Comparison of ENCODE assay signal across 8 cellular contexts in genomic region chr2:11688222-11689069, GRCh38. TPM values are rescaled to one million over a fixed set of nuclear protein-coding genes. Genes with fewer than 3 reads are reported as not detected.
DNase-seq lines count a peak whose midpoint lies in the region; ATAC-seq and TF ChIP-seq lines count a peak whose summit lies in the region.

No MANE protein-coding gene starts in this region.

- intact Hi-C loops in CD14-positive monocyte (cut with micrococcal nuclease) = loop anchor here (2.0 to 5.0 kb wide), 3 partner anchors 89 to 221 kb away; partner anchors contain the start of gene E2F6 (in 1 of the 2)

- ATAC-seq in GM19452 (IDR thresholded peaks at IDR 0.05; ENCODE audit: unreplicated experiment) = peak; percentile 68

- H3K9me3 Mint-ChIP-seq in CD14-positive monocyte = peaks cover 0 to 4% (median 0%) of the 10 kb centered on the region in 7 donors
- no peaks in the 10 kb centered on the region for H3K9me3 Mint-ChIP-seq in nephron progenitor cell

- H3K27me3 Mint-ChIP-seq in CD14-positive monocyte (ENCODE audit: low read depth in 3 of 3) = peaks cover 13 to 17% (median 16%) of the 10 kb centered on the region in 3 donors
- H3K27me3 Mint-ChIP-seq in nephron progenitor cell (ENCODE audit: low read depth, poor library complexity) = peaks cover 17% of the 10 kb centered on the region

- H3K4me1 Mint-ChIP-seq in CD14-positive monocyte (peaks cover 42% of the 10 kb centered on the region), nephron progenitor cell (peaks cover 26% of the 10 kb centered on the region)

- DNase-seq in CD14-positive monocyte (ENCODE audit: low spot score) = peak; percentile 83
- peak; percentile 84 for DNase-seq in HPDE6-E6E7 (ENCODE audit: extremely low spot score)
- peak; percentile 75 for DNase-seq in RKO (ENCODE audit: low spot score)
- DNase-seq in activated T-helper 1 cell treated with Interleukin-2 at 50 U/mL for 16 hours (ENCODE audit: low read depth) = peak; percentile 67
- DNase-seq in fibroblast of gingiva (ENCODE audit: low read depth) = peak; percentile 81
- peak; percentile 87 for DNase-seq in nephron progenitor cell
- DNase-seq in stimulated activated naive CD4-positive, alpha-beta T cell treated with Interleukin-2 at 50 U/mL for 16 hours (lab: John Stamatoyannopoulos, UW) = peak; percentile 73

- peak overlapping the region; percentile 75 to 89 for H3K4me3 Mint-ChIP-seq in CD14-positive monocyte
- H3K4me3 Mint-ChIP-seq in nephron progenitor cell = peak overlapping the region; percentile 75

- TF ChIP-seq CTCF in CD14-positive monocyte (IDR thresholded peaks at IDR 0.05) (peak; percentile 93), nephron progenitor cell (IDR thresholded peaks at IDR 0.05) (peak; percentile 92)

- H3K36me3 Mint-ChIP-seq in CD14-positive monocyte = peaks cover 0 to 3% of the 10 kb centered on the region in 2 donors
- H3K36me3 Mint-ChIP-seq in nephron progenitor cell (ENCODE audit: low read depth) = no peaks in the 10 kb centered on the region

- H3K27ac Mint-ChIP-seq in CD14-positive monocyte (peak overlapping the region; percentile 76 to 95 (median 88)), nephron progenitor cell (no peak overlapping the region)

RNA-seq across cellular contexts. Expression of gene NTSR2, which starts 18.5 kb away (rescaled TPM):
- polyA plus RNA-seq in CD14-positive monocyte = not detected

RNA-seq across cellular contexts. Expression of gene LPIN1, which starts 58.0 kb away (rescaled TPM):
- 1 to 10 TPM; 1.8 to 2.7 TPM for polyA plus RNA-seq in CD14-positive monocyte

Comparison
In these comparisons a context has a peak if more than half of its experiments do, and no peak if none do; other contexts are left out.
1. Peak in every context shown above with its lines: DNase-seq and ATAC-seq.